In genomic region chr2:196798980-196799379, GRCh38 we compare ENCODE assay signal across 8 cellular contexts. TPM values are rescaled to one million over a fixed set of nuclear protein-coding genes. Genes with fewer than 3 reads are reported as not detected.
DNase-seq lines count a peak whose midpoint lies in the region; ATAC-seq and TF ChIP-seq lines count a peak whose summit lies in the region.

No MANE protein-coding gene starts in this region.

- POLR2A ChIA-PET in BJ (lab: Charles Lee): no interaction called here

- ATAC-seq in GM21576 (IDR thresholded peaks at IDR 0.05; ENCODE audit: unreplicated experiment): peak; percentile 3

- DNase-seq in BJ (ENCODE audit: low read depth) (no peak), foreskin fibroblast (peak in 1 of 2 donors; percentile 18), retinal pigment epithelial cell (ENCODE audit: low read depth) (no peak), NCI-H446 (lab: John Stamatoyannopoulos, UW) (no peak), UCSD-AML1 (lab: John Stamatoyannopoulos, UW; ENCODE audit: unreplicated experiment) (no peak), SK-N-DZ (ENCODE audit: low spot score) (no peak)

- H3K9me3 ChIP-seq in SU-DHL-6 (ENCODE audit: insufficient read depth, low read length): no peaks in the 10 kb centered on the region

- peak overlapping the region; percentile 80 for H3K9ac ChIP-seq in SU-DHL-6 (ENCODE audit: low read length)

- H3K4me3 ChIP-seq in BJ (ENCODE audit: low read depth, low read length) (peak overlapping the region; percentile 57), SU-DHL-6 (ENCODE audit: insufficient read depth, low read length, poor library complexity, severe bottlenecking) (peak overlapping the region; percentile 93), foreskin fibroblast (ENCODE audit: low read depth in 1 of 2, low read length in 2 of 2) (peak overlapping the region; percentile 84 to 95), retinal pigment epithelial cell (ENCODE audit: low read length) (peak overlapping the region; percentile 80)

- no peaks in the 10 kb centered on the region for H3K9me2 ChIP-seq in SU-DHL-6 (replicated peaks; ENCODE audit: insufficient read depth, low read length)

- no peaks in the 10 kb centered on the region for H4K20me1 ChIP-seq in SU-DHL-6 (ENCODE audit: low read depth, low read length)

- peak overlapping the region; percentile 99 for H2AFZ ChIP-seq in SU-DHL-6 (ENCODE audit: low read depth, low read length, severe bottlenecking)

- H3K27me3 ChIP-seq in BJ (ENCODE audit: control insufficient read depth, insufficient read depth, low read length) (no peaks in the 10 kb centered on the region), SU-DHL-6 (ENCODE audit: low read length) (no peaks in the 10 kb centered on the region)

- H3K36me3 ChIP-seq in BJ (ENCODE audit: control insufficient read depth, insufficient read depth, low read length) (peaks cover 4% of the 10 kb centered on the region), SU-DHL-6 (ENCODE audit: low read length) (peaks cover 11% of the 10 kb centered on the region; the same call in 1 of the 2 replicates)

- peak overlapping the region; percentile 75 for H3K4me2 ChIP-seq in SU-DHL-6 (ENCODE audit: low read depth, low read length, poor library complexity, severe bottlenecking)

- TF ChIP-seq CTCF in BJ (IDR thresholded peaks at IDR 0.05; ENCODE audit: insufficient read depth, low read depth, low read length) (no peak), SU-DHL-6 (IDR thresholded peaks at IDR 0.05; ENCODE audit: insufficient read depth, low read length, poor library complexity, severe bottlenecking) (no peak), foreskin fibroblast (IDR thresholded peaks at IDR 0.05; ENCODE audit: low read depth, low read length) (no peak), retinal pigment epithelial cell (conservative IDR thresholded peaks at IDR 0.05; ENCODE audit: low read depth, low read length) (no peak)

- CTCF ChIA-PET in BJ (lab: Yijun Ruan, JAX): interaction anchor here (0.9 to 1.2 kb wide), 2 partner anchors 48 to 314 kb away, joined by 3 to 4 read pairs; no protein-coding TSS in a partner anchor

- 0 out of 2 replicates have a peak, but pooled peaks cover 6% of the 10 kb centered on the region for H3F3A ChIP-seq in SU-DHL-6 (ENCODE audit: insufficient read depth)

- H3K79me2 ChIP-seq in SU-DHL-6 (ENCODE audit: insufficient read depth, low read length): peaks cover 16% of the 10 kb centered on the region

- peak overlapping the region; percentile 34; the same call in 1 of the 2 replicates for H3K27ac ChIP-seq in SU-DHL-6 (ENCODE audit: low read depth, low read length)

RNA-seq across cellular contexts. Expression of gene GTF3C3, which starts 0.5 kb away (rescaled TPM):
- polyA plus RNA-seq in BJ (2011; rRNA removed): 14.3 and 27.1 TPM in 2 replicates
- 14.1 and 14.8 TPM in 2 replicates for polyA minus RNA-seq in BJ (2011; rRNA and poly(A)+ RNA removed)
- 56.1 and 62.6 TPM in 2 replicates for polyA plus RNA-seq in SK-N-DZ (2014; cell fraction: cytosol; rRNA removed)
- 106 and 133 TPM in 2 replicates for polyA plus RNA-seq in SK-N-DZ (2014; cell fraction: nucleus; rRNA removed)

RNA-seq across cellular contexts. Expression of gene C2orf66, which starts 10.2 kb away (rescaled TPM):
- 0.12 and 0.23 TPM in 2 replicates for polyA plus RNA-seq in BJ (2011; rRNA removed)
- 0.14 TPM in 1 of 2 replicates, not detected in the other for polyA minus RNA-seq in BJ (2011; rRNA and poly(A)+ RNA removed)
- polyA plus RNA-seq in SK-N-DZ (2014; cell fraction: cytosol; rRNA removed): 0.21 TPM in 1 of 2 replicates, not detected in the other
- 0.57 TPM in 1 of 2 replicates, not detected in the other for polyA plus RNA-seq in SK-N-DZ (2014; cell fraction: nucleus; rRNA removed)
